In the genomic region with DNA sequence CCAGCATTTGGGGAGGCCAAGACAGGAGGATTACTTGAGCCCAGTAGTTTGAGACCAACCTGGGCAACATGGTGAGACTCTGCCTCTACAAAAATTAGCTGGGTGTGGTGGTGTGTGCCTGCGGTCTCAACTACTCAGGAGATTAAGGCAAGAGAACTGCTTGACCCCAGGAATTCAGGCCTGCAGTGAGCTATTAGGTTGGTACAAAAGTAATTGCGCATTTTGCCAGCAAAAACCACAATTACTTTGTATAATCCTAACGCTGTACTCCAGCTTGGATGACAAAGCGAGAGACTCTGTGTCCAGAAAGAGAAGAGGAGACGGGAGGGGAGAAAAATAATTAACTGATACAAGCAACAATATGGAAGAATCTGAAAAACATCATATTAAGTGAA, we compare ENCODE assay signal across 10 cellular contexts. TPM values are rescaled to one million over a fixed set of nuclear protein-coding genes. Genes with fewer than 3 reads are reported as not detected.
DNase-seq lines count a peak whose midpoint lies in the region; ATAC-seq and TF ChIP-seq lines count a peak whose summit lies in the region.
"Had no signal": no experiment of that assay in that cellular context is flagged by ENCODE, and none has a peak within 500 bp of the region (broad histone marks: within the 10 kb centered on the region; RNA-seq: fewer than 3 reads in every experiment).

No MANE protein-coding gene starts in this region.

- peak overlapping the region; percentile 5 for H3K27ac Mint-ChIP-seq in stimulated activated naive CD8-positive, alpha-beta T cell treated with anti-CD3 and anti-CD28 coated beads, Interleukin-15, Interleukin-2, amounts not matched to agents 100 ng/mL and 50 ng/mL, for 24 hours

- H3K27ac ChIP-seq in foreskin keratinocyte, result no peak overlapping the region
- peak overlapping the region in 2 of 5 donors; percentile 13 to 41 for H3K27ac ChIP-seq in adrenal gland

- peaks cover 77% of the 10 kb centered on the region for H3K4me1 Mint-ChIP-seq in stimulated activated naive CD8-positive, alpha-beta T cell treated with anti-CD3 and anti-CD28 coated beads, Interleukin-15, Interleukin-2, amounts not matched to agents 100 ng/mL and 50 ng/mL, for 24 hours (ENCODE audit: low read depth)

- no peak overlapping the region for H3K4me3 ChIP-seq in adrenal gland

- no peak for DNase-seq in stimulated activated naive CD8-positive, alpha-beta T cell treated with anti-CD3 and anti-CD28 coated beads, Interleukin-15, Interleukin-2, amounts not matched to agents 100 U/mL and 50 U/mL, for 24 hours
- DNase-seq in amniotic epithelial cell (ENCODE audit: low read depth) (peak; percentile 88), myocyte (ENCODE audit: low read depth) (peak; percentile 56), cerebellar nuclear complex (lab: John Stamatoyannopoulos, UW) (no peak), foreskin keratinocyte (no peak), adrenal gland (no peak)
- DNase-seq in stimulated activated naive CD4-positive, alpha-beta T cell treated with Interleukin-2 at 50 U/mL for 16 hours (lab: John Stamatoyannopoulos, UW), result no peak
- DNase-seq: PC-3 had no signal

- no peaks in the 10 kb centered on the region for H3K9me3 ChIP-seq in adrenal gland (replicated peaks in 1 of 3)

- no peak for ATAC-seq in stimulated activated naive CD8-positive, alpha-beta T cell treated with anti-CD3 and anti-CD28 coated beads, Interleukin-15, Interleukin-2, amounts not matched to agents 100 U/mL and 50 U/mL, for 24 hours
- no peak for ATAC-seq in foreskin keratinocyte
- ATAC-seq: PC-3, sciatic nerve had no signal

- H3K4me1 ChIP-seq in foreskin keratinocyte (peaks cover 20% of the 10 kb centered on the region), adrenal gland (replicated peaks in 1 of 2) (peaks cover 22 to 67% of the 10 kb centered on the region in 2 donors)

- 68 to 77% (median 73%) methylated on average over 4 to 5 of the region's 5 CpGs for WGBS in adrenal gland, 4 donors

- peaks cover 0 to 17% of the 10 kb centered on the region in 2 donors for H3K36me3 ChIP-seq in adrenal gland (replicated peaks in 1 of 2)

- no peak for TF ChIP-seq CTCF in foreskin keratinocyte (conservative IDR thresholded peaks at IDR 0.05)
- TF ChIP-seq CTCF in adrenal gland (IDR thresholded peaks at IDR 0.05), result no peak

- no peaks in the 10 kb centered on the region for H3K9me3 Mint-ChIP-seq in stimulated activated naive CD8-positive, alpha-beta T cell treated with anti-CD3 and anti-CD28 coated beads, Interleukin-15, Interleukin-2, amounts not matched to agents 100 ng/mL and 50 ng/mL, for 24 hours

- intact Hi-C loops in adrenal gland (cut with DNase I), result loop anchor here (10.0 kb wide), 2 partner anchors 87 to 147 kb away; partner anchors contain the start of genes INPP5K (in 2 of the 2) and CRK (in 1 of the 2)

- no peak for TF ChIP-seq POLR2A in adrenal gland (IDR thresholded peaks at IDR 0.05)

- H3K36me3 Mint-ChIP-seq in stimulated activated naive CD8-positive, alpha-beta T cell treated with anti-CD3 and anti-CD28 coated beads, Interleukin-15, Interleukin-2, amounts not matched to agents 100 ng/mL and 50 ng/mL, for 24 hours (ENCODE audit: low read depth), result peaks cover 40% of the 10 kb centered on the region

- H3K27me3 Mint-ChIP-seq in stimulated activated naive CD8-positive, alpha-beta T cell treated with anti-CD3 and anti-CD28 coated beads, Interleukin-15, Interleukin-2, amounts not matched to agents 100 ng/mL and 50 ng/mL, for 24 hours, result no peaks in the 10 kb centered on the region

- no peaks in the 10 kb centered on the region for H3K27me3 ChIP-seq in foreskin keratinocyte
- H3K27me3 ChIP-seq in adrenal gland, result no peaks in the 10 kb centered on the region

- no peak overlapping the region for H3K4me3 Mint-ChIP-seq in stimulated activated naive CD8-positive, alpha-beta T cell treated with anti-CD3 and anti-CD28 coated beads, Interleukin-15, Interleukin-2, amounts not matched to agents 100 ng/mL and 50 ng/mL, for 24 hours

RNA-seq across cellular contexts. Expression of gene YWHAE, which starts 32.7 kb away (rescaled TPM):
- 680 and 704 TPM in 2 replicates for total RNA-seq in myocyte
- polyA plus RNA-seq in myocyte (2012), result 726 TPM
- 582 and 629 TPM in 2 replicates for total RNA-seq in foreskin keratinocyte
- polyA plus RNA-seq in foreskin keratinocyte, result 540 and 664 TPM in 2 replicates
- total RNA-seq in adrenal gland, result 100 to 1,000 TPM; 488 to 744 (median 550) TPM
- 100 to 1,000 TPM; 340 to 884 (median 511) TPM for polyA plus RNA-seq in adrenal gland

Comparison
In these comparisons a context has a peak if more than half of its experiments do, and no peak if none do; other contexts are left out.
1. DNase-seq: peak in amniotic epithelial cell (single experiment) and myocyte (single experiment); none in stimulated activated naive CD8-positive, alpha-beta T cell treated with anti-CD3 and anti-CD28 coated beads, Interleukin-15, Interleukin-2, amounts not matched to agents 100 U/mL and 50 U/mL, for 24 hours (single experiment), cerebellar nuclear complex (0 of 2), stimulated activated naive CD4-positive, alpha-beta T cell treated with Interleukin-2 at 50 U/mL for 16 hours (single experiment), foreskin keratinocyte (0 of 2) and adrenal gland (0 of 7).